In the genomic region with DNA sequence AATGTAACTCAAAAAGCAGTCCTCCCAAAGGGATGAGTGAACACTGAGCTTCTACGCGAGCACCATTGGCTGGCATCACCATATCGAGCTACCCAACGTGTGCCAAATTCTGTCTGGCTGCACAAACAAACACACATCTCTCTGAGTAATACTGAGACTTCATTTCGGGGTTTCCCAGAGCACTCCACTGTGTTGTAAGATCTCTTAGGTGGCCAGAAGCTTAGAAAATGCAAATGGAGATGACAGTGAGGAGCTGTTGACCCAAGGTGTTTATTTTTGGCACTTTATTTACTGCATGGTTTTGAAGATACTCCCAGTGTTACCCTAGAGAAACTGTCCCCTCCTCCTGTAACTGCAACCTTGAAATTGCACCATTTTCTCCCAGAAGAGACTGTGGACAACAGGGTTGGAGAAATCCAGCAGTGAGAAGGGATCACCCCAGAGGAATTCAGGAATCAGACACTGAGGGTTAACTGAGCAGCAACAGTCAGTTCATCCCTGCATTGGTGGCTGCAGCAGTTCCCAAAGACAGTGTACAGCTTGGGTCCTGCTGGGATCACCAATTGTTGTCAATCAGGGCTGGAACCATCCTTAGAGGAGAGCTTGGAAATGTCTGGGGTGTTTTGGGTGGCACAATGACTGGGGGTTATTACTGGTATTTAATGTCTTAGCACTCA, we compare ENCODE assay signal across 9 cellular contexts. TPM values are rescaled to one million over a fixed set of nuclear protein-coding genes. Genes with fewer than 3 reads are reported as not detected.
A peak's percentile ranks its signal among the peaks of the same experiment; 100 is the strongest.
DNase-seq lines count a peak whose midpoint lies in the region; ATAC-seq, FAIRE-seq and TF ChIP-seq lines count a peak whose summit lies in the region.
"Had no signal": no experiment of that assay in that cellular context is flagged by ENCODE, and none has a peak within 500 bp of the region (broad histone marks: within the 10 kb centered on the region; RNA-seq: fewer than 3 reads in every experiment).

No MANE protein-coding gene starts in this region.

- no peaks in the 10 kb centered on the region for H3K27me3 Mint-ChIP-seq in CD8-positive, alpha-beta T cell (ENCODE audit: low read depth)
- no peaks in the 10 kb centered on the region for H3K27me3 Mint-ChIP-seq in activated naive CD4-positive, alpha-beta T cell treated with anti-CD3 and anti-CD28 coated beads, Interleukin-2, amount 50 U/mL, for 24 hours
- peaks cover 11% of the 10 kb centered on the region for H3K27me3 Mint-ChIP-seq in neural progenitor cell (ENCODE audit: insufficient read depth, low read depth)

- CTCF ChIA-PET in CD8-positive, alpha-beta T cell (lab: Charles Lee) = interaction anchor here (0.9 to 10.6 kb wide), 19 partner anchors 8 to 218 kb away, joined by 3 to 320 read pairs (median 20); no protein-coding TSS in a partner anchor

- peaks cover 43% of the 10 kb centered on the region for H3K36me3 Mint-ChIP-seq in CD8-positive, alpha-beta T cell
- no peaks in the 10 kb centered on the region for H3K36me3 Mint-ChIP-seq in activated naive CD4-positive, alpha-beta T cell treated with anti-CD3 and anti-CD28 coated beads, Interleukin-2, amount 50 U/mL, for 24 hours
- H3K36me3 Mint-ChIP-seq in neural progenitor cell = no peaks in the 10 kb centered on the region

- H3K27me3 ChIP-seq in CD8-positive, alpha-beta T cell (ENCODE audit: insufficient read depth, low read length) = no peaks in the 10 kb centered on the region
- H3K27me3 ChIP-seq in neural progenitor cell = no peaks in the 10 kb centered on the region
- H3K27me3 ChIP-seq: right lobe of liver had no signal

- peaks cover 5% of the 10 kb centered on the region for H3F3A ChIP-seq in neural progenitor cell (ENCODE audit: low read depth)

- H3K4me3 ChIP-seq in CD8-positive, alpha-beta T cell (ENCODE audit: low read depth, low read length) = peak overlapping the region; percentile 68
- H3K4me3 ChIP-seq in neural progenitor cell = no peak overlapping the region
- H3K4me3 ChIP-seq: right lobe of liver had no signal

- no peaks in the 10 kb centered on the region for H3K79me2 ChIP-seq in neural progenitor cell (ENCODE audit: low read depth)

- H2AFZ ChIP-seq in neural progenitor cell (replicated peaks) = no peak overlapping the region

- peak; percentile 64 for ATAC-seq in CD8-positive, alpha-beta T cell
- peak; percentile 59 for ATAC-seq in GM19438 (IDR thresholded peaks at IDR 0.05; ENCODE audit: low read depth, unreplicated experiment)
- peak; percentile 76 for ATAC-seq in HG03442 (IDR thresholded peaks at IDR 0.05; ENCODE audit: unreplicated experiment)

- intact Hi-C loops in CD8-positive, alpha-beta T cell (cut with DNase I, micrococcal nuclease) = loop anchor here (1.0 to 10.0 kb wide), 6 partner anchors 10 to 212 kb away; no protein-coding TSS in a partner anchor

- H3K27ac ChIP-seq in CD8-positive, alpha-beta T cell (ENCODE audit: low read depth, low read length) = peak overlapping the region; percentile 80
- no peak overlapping the region for H3K27ac ChIP-seq in neural progenitor cell
- H3K27ac ChIP-seq: right lobe of liver had no signal

- no peaks in the 10 kb centered on the region for H3K36me3 ChIP-seq in CD8-positive, alpha-beta T cell (ENCODE audit: insufficient read depth, low read length)
- H3K36me3 ChIP-seq in neural progenitor cell = no peaks in the 10 kb centered on the region
- H3K36me3 ChIP-seq: right lobe of liver had no signal

- H3K9me3 Mint-ChIP-seq in CD8-positive, alpha-beta T cell = no peaks in the 10 kb centered on the region
- H3K9me3 Mint-ChIP-seq in activated naive CD4-positive, alpha-beta T cell treated with anti-CD3 and anti-CD28 coated beads, Interleukin-2, amount 50 U/mL, for 24 hours = no peaks in the 10 kb centered on the region
- peaks cover 3% of the 10 kb centered on the region for H3K9me3 Mint-ChIP-seq in neural progenitor cell

- DNase-seq in CD8-positive, alpha-beta T cell = peak in 5 of 7 experiments; percentile 48 to 74 (median 60)
- no peak for DNase-seq in neural progenitor cell (ENCODE audit: low spot score)
- DNase-seq in DMS 273 treated with DMSO at 0.1 percent for 48 hours (lab: John Stamatoyannopoulos, UW) = no peak
- DNase-seq in RPMI8226 = no peak
- no peak for DNase-seq in RCC 7860 (ENCODE audit: low spot score)
- DNase-seq: right lobe of liver had no signal

- H3K9me3 ChIP-seq in CD8-positive, alpha-beta T cell (ENCODE audit: low read length) = no peaks in the 10 kb centered on the region
- H3K9me3 ChIP-seq in neural progenitor cell (ENCODE audit: low read depth) = no peaks in the 10 kb centered on the region
- H3K9me3 ChIP-seq: right lobe of liver had no signal

- peak overlapping the region; percentile 95 for H3K27ac Mint-ChIP-seq in CD8-positive, alpha-beta T cell
- peak overlapping the region; percentile 92 for H3K27ac Mint-ChIP-seq in activated naive CD4-positive, alpha-beta T cell treated with anti-CD3 and anti-CD28 coated beads, Interleukin-2, amount 50 U/mL, for 24 hours
- no peak overlapping the region for H3K27ac Mint-ChIP-seq in neural progenitor cell

- peak overlapping the region; percentile 97 for H3K4me3 Mint-ChIP-seq in CD8-positive, alpha-beta T cell
- peak overlapping the region; percentile 95 for H3K4me3 Mint-ChIP-seq in activated naive CD4-positive, alpha-beta T cell treated with anti-CD3 and anti-CD28 coated beads, Interleukin-2, amount 50 U/mL, for 24 hours
- H3K4me3 Mint-ChIP-seq in neural progenitor cell = no peak overlapping the region

- H3K4me1 ChIP-seq in CD8-positive, alpha-beta T cell (ENCODE audit: insufficient read depth, low read length) = peaks cover 51% of the 10 kb centered on the region
- peaks cover 18% of the 10 kb centered on the region for H3K4me1 ChIP-seq in neural progenitor cell
- H3K4me1 ChIP-seq: right lobe of liver had no signal

- no peaks in the 10 kb centered on the region for H4K20me1 ChIP-seq in neural progenitor cell (ENCODE audit: low read depth)

- TF ChIP-seq CTCF in CD8-positive, alpha-beta T cell (IDR thresholded peaks at IDR 0.05) = no peak
- no peak for TF ChIP-seq CTCF in neural progenitor cell (IDR thresholded peaks at IDR 0.05)

- peaks cover 63% of the 10 kb centered on the region for H3K4me1 Mint-ChIP-seq in CD8-positive, alpha-beta T cell (ENCODE audit: low read depth)
- H3K4me1 Mint-ChIP-seq in activated naive CD4-positive, alpha-beta T cell treated with anti-CD3 and anti-CD28 coated beads, Interleukin-2, amount 50 U/mL, for 24 hours = peaks cover 92% of the 10 kb centered on the region
- H3K4me1 Mint-ChIP-seq in neural progenitor cell = peaks cover 30% of the 10 kb centered on the region

- no peak overlapping the region for H3K4me2 ChIP-seq in neural progenitor cell

- FAIRE-seq in RCC 7860 (lab: Jason Lieb, UNC) = no peak

- H3K9ac ChIP-seq in neural progenitor cell = no peak overlapping the region

- POLR2A ChIA-PET in CD8-positive, alpha-beta T cell (lab: Charles Lee) = interaction anchor here (1.0 to 15.5 kb wide), 18 partner anchors 7 to 1219 kb away, joined by 3 to 404 read pairs (median 9); a partner anchor contains a TSS

RNA-seq across cellular contexts. Expression of gene RIPOR2, which starts 1.0 kb away (rescaled TPM):
- 10 to 100 TPM; 92.5 to 93.2 TPM for total RNA-seq in CD8-positive, alpha-beta T cell
- 0.26 and 1.1 TPM in 2 replicates for total RNA-seq in neural progenitor cell (ENCODE audit: low replicate concordance)

Comparison
In these comparisons a context has a peak if more than half of its experiments do, and no peak if none do; other contexts are left out.
1. DNase-seq: peak in CD8-positive, alpha-beta T cell (5 of 7); none in neural progenitor cell (single experiment), DMS 273 treated with DMSO at 0.1 percent for 48 hours (single experiment), RPMI8226 (single experiment) and RCC 7860 (single experiment).
2. RNA of gene RIPOR2, which starts 1.0 kb away (total RNA-seq): 92.5 to 93.2 TPM in CD8-positive, alpha-beta T cell; 0.26 to 1.1 TPM in neural progenitor cell; every median in the first group is over 10 times any median in the second.
3. Peak in every context shown above with its lines, with median percentiles within 50 percentile points of each other: ATAC-seq.